1 cellular context compared by ENCODE assay signal in the genomic region with DNA sequence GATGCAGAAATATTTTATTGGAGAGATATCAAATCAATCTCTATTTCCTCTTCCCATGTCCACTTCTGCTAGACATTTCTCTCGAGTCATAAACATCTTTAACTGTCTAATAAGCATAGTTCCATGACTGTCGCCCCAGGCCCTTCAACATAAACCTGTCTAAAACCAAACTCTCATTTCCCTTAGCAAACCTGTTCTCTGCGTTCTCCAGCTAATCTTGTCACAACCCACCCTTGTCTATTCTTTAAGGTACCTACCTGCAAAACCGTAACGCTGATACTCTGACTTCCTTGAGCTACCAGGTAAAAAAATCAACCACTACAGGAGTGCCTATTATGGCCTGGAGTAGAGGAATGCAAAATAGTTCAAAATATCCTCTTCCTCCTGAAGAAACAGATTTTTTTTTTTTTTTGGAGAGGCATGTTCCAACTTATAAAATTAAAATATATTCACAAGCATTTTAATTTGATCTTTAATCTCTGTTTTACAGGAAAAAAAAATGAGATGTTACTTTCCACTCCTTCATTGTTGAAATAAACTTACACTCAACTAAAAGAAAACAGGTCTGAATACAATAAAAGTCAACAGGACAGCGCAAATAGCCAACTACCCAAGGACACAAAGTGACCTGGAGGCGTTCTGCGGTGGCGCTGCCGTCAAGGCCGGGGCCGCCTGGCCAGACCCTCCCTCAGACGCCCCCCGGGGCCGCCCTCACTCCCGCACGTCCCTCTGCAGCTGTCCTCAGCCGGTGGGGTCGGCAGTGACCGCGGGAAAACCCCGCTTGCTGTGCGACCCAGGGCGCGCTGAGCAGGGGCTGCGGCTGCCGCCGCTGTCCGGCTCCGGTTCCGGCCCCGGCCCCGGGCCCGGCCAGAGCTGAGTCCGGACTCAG.
TF ChIP-seq lines count a peak whose summit lies in the region.

No MANE protein-coding gene starts in this region.

TF ChIP-seq in HepG2, 621 proteins besides CTCF, POLR2A, EP300 and RAD21 (continued from another document):
- TF ChIP-seq, protein P1, sequence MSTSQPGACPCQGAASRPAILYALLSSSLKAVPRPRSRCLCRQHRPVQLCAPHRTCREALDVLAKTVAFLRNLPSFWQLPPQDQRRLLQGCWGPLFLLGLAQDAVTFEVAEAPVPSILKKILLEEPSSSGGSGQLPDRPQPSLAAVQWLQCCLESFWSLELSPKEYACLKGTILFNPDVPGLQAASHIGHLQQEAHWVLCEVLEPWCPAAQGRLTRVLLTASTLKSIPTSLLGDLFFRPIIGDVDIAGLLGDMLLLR (CRISPR knock-in tag; IDR thresholded peaks at IDR 0.05): 0 out of 2 replicates have a peak, but pooled peaks have one; percentile 13
- TF ChIP-seq ZNF761 (CRISPR knock-in tag; conservative IDR thresholded peaks at IDR 0.05): no peak
- TF ChIP-seq SETDB1 (CRISPR knock-in tag; IDR thresholded peaks at IDR 0.05; ENCODE audit: borderline replicate concordance): no peak
- TF ChIP-seq, protein P2, sequence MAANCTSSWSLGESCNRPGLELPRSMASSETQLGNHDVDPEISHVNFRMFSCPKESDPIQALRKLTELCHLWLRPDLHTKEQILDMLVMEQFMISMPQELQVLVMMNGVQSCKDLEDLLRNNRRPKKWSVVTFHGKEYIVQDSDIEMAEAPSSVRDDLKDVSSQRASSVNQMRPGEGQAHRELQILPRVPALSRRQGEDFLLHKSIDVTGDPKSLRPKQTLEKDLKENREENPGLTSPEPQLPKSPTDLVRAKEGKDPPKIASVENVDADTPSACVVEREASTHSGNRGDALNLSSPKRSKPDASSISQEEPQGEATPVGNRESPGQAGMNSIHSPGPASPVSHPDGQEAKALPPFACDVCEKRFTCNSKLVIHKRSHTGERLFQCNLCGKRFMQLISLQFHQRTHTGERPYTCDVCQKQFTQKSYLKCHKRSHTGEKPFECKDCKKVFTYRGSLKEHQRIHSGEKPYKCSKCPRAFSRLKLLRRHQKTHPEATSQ (CRISPR knock-in tag; IDR thresholded peaks at IDR 0.05; ENCODE audit: borderline replicate concordance): no peak
- TF ChIP-seq HES4 (CRISPR knock-in tag; IDR thresholded peaks at IDR 0.05; ENCODE audit: borderline replicate concordance): no peak
- TF ChIP-seq, protein P3, sequence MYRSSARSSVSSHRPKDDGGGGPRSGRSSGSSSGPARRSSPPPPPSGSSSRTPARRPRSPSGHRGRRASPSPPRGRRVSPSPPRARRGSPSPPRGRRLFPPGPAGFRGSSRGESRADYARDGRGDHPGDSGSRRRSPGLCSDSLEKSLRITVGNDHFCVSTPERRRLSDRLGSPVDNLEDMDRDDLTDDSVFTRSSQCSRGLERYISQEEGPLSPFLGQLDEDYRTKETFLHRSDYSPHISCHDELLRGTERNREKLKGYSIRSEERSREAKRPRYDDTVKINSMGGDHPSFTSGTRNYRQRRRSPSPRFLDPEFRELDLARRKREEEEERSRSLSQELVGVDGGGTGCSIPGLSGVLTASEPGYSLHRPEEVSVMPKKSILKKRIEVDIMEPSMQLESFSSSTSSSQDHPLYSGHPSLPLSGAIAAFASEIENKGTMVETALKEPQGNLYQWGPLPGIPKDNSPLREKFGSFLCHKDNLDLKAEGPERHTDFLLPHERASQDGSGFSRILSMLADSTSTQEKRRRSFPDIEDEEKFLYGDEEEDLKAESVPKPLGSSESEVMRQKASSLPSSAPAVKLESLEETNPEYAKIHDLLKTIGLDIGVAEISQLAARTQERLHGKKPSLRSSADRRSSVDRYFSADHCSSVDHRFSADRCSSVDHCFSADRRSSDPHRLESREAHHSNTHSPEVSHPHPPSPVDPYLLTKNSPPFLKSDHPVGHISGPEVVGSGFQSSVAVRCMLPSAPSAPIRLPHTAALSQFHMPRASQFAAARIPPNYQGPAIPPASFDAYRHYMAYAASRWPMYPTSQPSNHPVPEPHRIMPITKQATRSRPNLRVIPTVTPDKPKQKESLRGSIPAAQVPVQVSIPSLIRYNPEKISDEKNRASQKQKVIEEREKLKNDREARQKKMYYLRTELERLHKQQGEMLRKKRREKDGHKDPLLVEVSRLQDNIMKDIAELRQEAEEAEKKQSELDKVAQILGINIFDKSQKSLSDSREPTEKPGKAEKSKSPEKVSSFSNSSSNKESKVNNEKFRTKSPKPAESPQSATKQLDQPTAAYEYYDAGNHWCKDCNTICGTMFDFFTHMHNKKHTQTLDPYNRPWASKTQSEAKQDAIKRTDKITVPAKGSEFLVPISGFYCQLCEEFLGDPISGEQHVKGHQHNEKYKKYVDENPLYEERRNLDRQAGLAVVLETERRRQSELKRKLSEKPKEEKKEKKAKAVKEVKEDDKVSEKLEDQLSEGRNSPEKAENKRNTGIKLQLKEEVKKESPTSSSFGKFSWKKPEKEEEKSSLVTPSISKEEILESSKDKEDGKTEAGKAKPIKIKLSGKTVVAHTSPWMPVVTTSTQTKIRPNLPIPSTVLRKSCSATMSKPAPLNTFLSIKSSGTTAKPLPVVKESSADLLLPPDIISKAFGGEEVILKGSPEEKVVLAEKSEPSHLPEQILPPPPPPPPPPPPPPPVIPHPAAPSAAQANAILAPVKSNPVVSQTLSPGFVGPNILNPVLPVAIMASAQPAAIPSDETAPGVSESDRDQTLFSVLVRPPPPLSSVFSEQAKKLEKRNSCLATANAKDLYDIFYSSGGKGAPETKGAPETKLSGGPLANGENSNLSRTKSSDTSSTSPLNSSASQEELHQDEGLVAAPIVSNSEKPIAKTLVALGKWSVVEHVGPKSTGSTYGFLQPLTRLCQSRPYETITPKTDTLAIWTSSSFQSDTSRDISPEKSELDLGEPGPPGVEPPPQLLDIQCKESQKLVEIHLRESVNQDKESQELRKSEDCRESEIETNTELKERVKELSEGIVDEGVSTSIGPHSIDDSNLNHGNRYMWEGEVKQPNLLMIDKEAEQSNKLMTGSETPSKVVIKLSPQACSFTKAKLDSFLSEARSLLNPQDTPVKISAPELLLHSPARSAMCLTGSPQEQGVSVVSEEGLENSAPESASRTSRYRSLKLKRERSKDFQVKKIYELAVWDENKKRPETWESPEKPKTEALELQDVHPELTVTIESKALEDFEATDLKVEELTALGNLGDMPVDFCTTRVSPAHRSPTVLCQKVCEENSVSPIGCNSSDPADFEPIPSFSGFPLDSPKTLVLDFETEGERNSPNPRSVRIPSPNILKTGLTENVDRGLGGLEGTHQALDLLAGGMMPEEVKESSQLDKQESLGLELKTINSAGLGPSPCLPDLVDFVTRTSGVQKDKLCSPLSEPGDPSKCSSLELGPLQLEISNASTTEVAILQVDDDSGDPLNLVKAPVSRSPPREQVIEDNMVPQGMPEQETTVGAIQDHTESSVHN (CRISPR knock-in tag; IDR thresholded peaks at IDR 0.05): no peak
- no peak for TF ChIP-seq ZNF160 (CRISPR knock-in tag; IDR thresholded peaks at IDR 0.05)
- no peak for TF ChIP-seq PHF20 (CRISPR knock-in tag; IDR thresholded peaks at IDR 0.05)
- TF ChIP-seq, protein P4, sequence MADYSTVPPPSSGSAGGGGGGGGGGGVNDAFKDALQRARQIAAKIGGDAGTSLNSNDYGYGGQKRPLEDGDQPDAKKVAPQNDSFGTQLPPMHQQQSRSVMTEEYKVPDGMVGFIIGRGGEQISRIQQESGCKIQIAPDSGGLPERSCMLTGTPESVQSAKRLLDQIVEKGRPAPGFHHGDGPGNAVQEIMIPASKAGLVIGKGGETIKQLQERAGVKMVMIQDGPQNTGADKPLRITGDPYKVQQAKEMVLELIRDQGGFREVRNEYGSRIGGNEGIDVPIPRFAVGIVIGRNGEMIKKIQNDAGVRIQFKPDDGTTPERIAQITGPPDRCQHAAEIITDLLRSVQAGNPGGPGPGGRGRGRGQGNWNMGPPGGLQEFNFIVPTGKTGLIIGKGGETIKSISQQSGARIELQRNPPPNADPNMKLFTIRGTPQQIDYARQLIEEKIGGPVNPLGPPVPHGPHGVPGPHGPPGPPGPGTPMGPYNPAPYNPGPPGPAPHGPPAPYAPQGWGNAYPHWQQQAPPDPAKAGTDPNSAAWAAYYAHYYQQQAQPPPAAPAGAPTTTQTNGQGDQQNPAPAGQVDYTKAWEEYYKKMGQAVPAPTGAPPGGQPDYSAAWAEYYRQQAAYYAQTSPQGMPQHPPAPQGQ (CRISPR knock-in tag; IDR thresholded peaks at IDR 0.05; ENCODE audit: borderline replicate concordance): no peak
- peak; percentile 70 for TF ChIP-seq ZBTB7A (CRISPR knock-in tag; IDR thresholded peaks at IDR 0.05)
- TF ChIP-seq ZC3H4 (CRISPR knock-in tag; IDR thresholded peaks at IDR 0.05; ENCODE audit: borderline replicate concordance): no peak
- TF ChIP-seq TBP (CRISPR knock-in tag; IDR thresholded peaks at IDR 0.05): no peak
- no peak for TF ChIP-seq MED1 (CRISPR knock-in tag; IDR thresholded peaks at IDR 0.05)
